Comparison of ENCODE assay signal across 1 cellular context in genomic region chr15:65804252-65804931, GRCh38.
TF ChIP-seq lines count a peak whose summit lies in the region.

No MANE protein-coding gene starts in this region.

TF ChIP-seq in HepG2, 621 proteins besides CTCF, POLR2A, EP300 and RAD21 (continued from another document and continues in another):
- TF ChIP-seq, protein P1, sequence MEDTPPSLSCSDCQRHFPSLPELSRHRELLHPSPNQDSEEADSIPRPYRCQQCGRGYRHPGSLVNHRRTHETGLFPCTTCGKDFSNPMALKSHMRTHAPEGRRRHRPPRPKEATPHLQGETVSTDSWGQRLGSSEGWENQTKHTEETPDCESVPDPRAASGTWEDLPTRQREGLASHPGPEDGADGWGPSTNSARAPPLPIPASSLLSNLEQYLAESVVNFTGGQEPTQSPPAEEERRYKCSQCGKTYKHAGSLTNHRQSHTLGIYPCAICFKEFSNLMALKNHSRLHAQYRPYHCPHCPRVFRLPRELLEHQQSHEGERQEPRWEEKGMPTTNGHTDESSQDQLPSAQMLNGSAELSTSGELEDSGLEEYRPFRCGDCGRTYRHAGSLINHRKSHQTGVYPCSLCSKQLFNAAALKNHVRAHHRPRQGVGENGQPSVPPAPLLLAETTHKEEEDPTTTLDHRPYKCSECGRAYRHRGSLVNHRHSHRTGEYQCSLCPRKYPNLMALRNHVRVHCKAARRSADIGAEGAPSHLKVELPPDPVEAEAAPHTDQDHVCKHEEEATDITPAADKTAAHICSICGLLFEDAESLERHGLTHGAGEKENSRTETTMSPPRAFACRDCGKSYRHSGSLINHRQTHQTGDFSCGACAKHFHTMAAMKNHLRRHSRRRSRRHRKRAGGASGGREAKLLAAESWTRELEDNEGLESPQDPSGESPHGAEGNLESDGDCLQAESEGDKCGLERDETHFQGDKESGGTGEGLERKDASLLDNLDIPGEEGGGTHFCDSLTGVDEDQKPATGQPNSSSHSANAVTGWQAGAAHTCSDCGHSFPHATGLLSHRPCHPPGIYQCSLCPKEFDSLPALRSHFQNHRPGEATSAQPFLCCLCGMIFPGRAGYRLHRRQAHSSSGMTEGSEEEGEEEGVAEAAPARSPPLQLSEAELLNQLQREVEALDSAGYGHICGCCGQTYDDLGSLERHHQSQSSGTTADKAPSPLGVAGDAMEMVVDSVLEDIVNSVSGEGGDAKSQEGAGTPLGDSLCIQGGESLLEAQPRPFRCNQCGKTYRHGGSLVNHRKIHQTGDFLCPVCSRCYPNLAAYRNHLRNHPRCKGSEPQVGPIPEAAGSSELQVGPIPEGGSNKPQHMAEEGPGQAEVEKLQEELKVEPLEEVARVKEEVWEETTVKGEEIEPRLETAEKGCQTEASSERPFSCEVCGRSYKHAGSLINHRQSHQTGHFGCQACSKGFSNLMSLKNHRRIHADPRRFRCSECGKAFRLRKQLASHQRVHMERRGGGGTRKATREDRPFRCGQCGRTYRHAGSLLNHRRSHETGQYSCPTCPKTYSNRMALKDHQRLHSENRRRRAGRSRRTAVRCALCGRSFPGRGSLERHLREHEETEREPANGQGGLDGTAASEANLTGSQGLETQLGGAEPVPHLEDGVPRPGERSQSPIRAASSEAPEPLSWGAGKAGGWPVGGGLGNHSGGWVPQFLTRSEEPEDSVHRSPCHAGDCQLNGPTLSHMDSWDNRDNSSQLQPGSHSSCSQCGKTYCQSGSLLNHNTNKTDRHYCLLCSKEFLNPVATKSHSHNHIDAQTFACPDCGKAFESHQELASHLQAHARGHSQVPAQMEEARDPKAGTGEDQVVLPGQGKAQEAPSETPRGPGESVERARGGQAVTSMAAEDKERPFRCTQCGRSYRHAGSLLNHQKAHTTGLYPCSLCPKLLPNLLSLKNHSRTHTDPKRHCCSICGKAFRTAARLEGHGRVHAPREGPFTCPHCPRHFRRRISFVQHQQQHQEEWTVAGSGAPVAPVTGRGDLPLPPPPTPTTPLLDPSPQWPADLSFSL (CRISPR knock-in tag; IDR thresholded peaks at IDR 0.05): no peak
- TF ChIP-seq NR2F6 (IDR thresholded peaks at IDR 0.05) (no peak), NR2F6 (CRISPR knock-in tag; IDR thresholded peaks at IDR 0.05) (peak; percentile 26; the same call in 1 of the 2 replicates), ARID3A (IDR thresholded peaks at IDR 0.05; ENCODE audit: low read depth, low read length) (peak; percentile 69; the same call in 1 of the 2 replicates), ZXDC (CRISPR knock-in tag; IDR thresholded peaks at IDR 0.05) (no peak), ZMAT3 (CRISPR knock-in tag; conservative IDR thresholded peaks at IDR 0.05) (no peak), LCORL (IDR thresholded peaks at IDR 0.05) (no peak), LCORL (CRISPR knock-in tag; IDR thresholded peaks at IDR 0.05) (0 out of 2 replicates have a peak, but pooled peaks have one; percentile 3), ZNF556 (CRISPR knock-in tag; IDR thresholded peaks at IDR 0.05; ENCODE audit: borderline replicate concordance) (no peak), ERF (CRISPR knock-in tag; IDR thresholded peaks at IDR 0.05) (0 out of 2 replicates have a peak, but pooled peaks have one; percentile 16), GABPA (IDR thresholded peaks at IDR 0.05; ENCODE audit: low read depth, low read length) (no peak), GABPA (CRISPR knock-in tag; IDR thresholded peaks at IDR 0.05; ENCODE audit: low read depth) (no peak), GATAD2A (CRISPR knock-in tag; IDR thresholded peaks at IDR 0.05) (peak; percentile 97), HNF4A (CRISPR knock-in tag; IDR thresholded peaks at IDR 0.05) (peak; percentile 36; the same call in 1 of the 2 replicates), ZKSCAN5 (CRISPR knock-in tag; IDR thresholded peaks at IDR 0.05) (no peak), ZNF3 (CRISPR knock-in tag; IDR thresholded peaks at IDR 0.05) (0 out of 2 replicates have a peak, but pooled peaks have one; percentile 45), ZNF331 (CRISPR knock-in tag; IDR thresholded peaks at IDR 0.05) (peak; percentile 82; the same call in 1 of the 2 replicates), FOXA1 (IDR thresholded peaks at IDR 0.05) (no peak), FOXA1 (CRISPR knock-in tag; IDR thresholded peaks at IDR 0.05) (0 out of 2 replicates have a peak, but pooled peaks have one; percentile 38), ZBTB25 (CRISPR knock-in tag; IDR thresholded peaks at IDR 0.05) (peak; percentile 72; the same call in 1 of the 2 replicates), TEAD3 (CRISPR knock-in tag; optimal IDR thresholded peaks at IDR 0.05; ENCODE audit: borderline replicate concordance) (peak; percentile 53), PRDM15 (CRISPR knock-in tag; IDR thresholded peaks at IDR 0.05) (no peak), RBAK (CRISPR knock-in tag; IDR thresholded peaks at IDR 0.05) (peak; percentile 88), ZNF770 (CRISPR knock-in tag; IDR thresholded peaks at IDR 0.05) (peak; percentile 6; the same call in 1 of the 2 replicates), ZNF143 (CRISPR knock-in tag; IDR thresholded peaks at IDR 0.05) (no peak), ZNF24 (IDR thresholded peaks at IDR 0.05) (no peak)
- TF ChIP-seq, protein P2, sequence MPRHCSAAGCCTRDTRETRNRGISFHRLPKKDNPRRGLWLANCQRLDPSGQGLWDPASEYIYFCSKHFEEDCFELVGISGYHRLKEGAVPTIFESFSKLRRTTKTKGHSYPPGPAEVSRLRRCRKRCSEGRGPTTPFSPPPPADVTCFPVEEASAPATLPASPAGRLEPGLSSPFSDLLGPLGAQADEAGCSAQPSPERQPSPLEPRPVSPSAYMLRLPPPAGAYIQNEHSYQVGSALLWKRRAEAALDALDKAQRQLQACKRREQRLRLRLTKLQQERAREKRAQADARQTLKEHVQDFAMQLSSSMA (CRISPR knock-in tag; IDR thresholded peaks at IDR 0.05): no peak
- TF ChIP-seq, protein P3, sequence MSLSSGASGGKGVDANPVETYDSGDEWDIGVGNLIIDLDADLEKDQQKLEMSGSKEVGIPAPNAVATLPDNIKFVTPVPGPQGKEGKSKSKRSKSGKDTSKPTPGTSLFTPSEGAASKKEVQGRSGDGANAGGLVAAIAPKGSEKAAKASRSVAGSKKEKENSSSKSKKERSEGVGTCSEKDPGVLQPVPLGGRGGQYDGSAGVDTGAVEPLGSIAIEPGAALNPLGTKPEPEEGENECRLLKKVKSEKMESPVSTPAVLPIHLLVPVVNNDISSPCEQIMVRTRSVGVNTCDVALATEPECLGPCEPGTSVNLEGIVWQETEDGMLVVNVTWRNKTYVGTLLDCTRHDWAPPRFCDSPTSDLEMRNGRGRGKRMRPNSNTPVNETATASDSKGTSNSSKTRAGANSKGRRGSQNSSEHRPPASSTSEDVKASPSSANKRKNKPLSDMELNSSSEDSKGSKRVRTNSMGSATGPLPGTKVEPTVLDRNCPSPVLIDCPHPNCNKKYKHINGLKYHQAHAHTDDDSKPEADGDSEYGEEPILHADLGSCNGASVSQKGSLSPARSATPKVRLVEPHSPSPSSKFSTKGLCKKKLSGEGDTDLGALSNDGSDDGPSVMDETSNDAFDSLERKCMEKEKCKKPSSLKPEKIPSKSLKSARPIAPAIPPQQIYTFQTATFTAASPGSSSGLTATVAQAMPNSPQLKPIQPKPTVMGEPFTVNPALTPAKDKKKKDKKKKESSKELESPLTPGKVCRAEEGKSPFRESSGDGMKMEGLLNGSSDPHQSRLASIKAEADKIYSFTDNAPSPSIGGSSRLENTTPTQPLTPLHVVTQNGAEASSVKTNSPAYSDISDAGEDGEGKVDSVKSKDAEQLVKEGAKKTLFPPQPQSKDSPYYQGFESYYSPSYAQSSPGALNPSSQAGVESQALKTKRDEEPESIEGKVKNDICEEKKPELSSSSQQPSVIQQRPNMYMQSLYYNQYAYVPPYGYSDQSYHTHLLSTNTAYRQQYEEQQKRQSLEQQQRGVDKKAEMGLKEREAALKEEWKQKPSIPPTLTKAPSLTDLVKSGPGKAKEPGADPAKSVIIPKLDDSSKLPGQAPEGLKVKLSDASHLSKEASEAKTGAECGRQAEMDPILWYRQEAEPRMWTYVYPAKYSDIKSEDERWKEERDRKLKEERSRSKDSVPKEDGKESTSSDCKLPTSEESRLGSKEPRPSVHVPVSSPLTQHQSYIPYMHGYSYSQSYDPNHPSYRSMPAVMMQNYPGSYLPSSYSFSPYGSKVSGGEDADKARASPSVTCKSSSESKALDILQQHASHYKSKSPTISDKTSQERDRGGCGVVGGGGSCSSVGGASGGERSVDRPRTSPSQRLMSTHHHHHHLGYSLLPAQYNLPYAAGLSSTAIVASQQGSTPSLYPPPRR (CRISPR knock-in tag; IDR thresholded peaks at IDR 0.05; ENCODE audit: borderline replicate concordance): no peak
- TF ChIP-seq, protein P4, sequence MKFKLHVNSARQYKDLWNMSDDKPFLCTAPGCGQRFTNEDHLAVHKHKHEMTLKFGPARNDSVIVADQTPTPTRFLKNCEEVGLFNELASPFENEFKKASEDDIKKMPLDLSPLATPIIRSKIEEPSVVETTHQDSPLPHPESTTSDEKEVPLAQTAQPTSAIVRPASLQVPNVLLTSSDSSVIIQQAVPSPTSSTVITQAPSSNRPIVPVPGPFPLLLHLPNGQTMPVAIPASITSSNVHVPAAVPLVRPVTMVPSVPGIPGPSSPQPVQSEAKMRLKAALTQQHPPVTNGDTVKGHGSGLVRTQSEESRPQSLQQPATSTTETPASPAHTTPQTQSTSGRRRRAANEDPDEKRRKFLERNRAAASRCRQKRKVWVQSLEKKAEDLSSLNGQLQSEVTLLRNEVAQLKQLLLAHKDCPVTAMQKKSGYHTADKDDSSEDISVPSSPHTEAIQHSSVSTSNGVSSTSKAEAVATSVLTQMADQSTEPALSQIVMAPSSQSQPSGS (CRISPR knock-in tag; IDR thresholded peaks at IDR 0.05): peak; percentile 64; the same call in 1 of the 2 replicates
